15 cellular contexts compared by ENCODE assay signal in the genomic region with DNA sequence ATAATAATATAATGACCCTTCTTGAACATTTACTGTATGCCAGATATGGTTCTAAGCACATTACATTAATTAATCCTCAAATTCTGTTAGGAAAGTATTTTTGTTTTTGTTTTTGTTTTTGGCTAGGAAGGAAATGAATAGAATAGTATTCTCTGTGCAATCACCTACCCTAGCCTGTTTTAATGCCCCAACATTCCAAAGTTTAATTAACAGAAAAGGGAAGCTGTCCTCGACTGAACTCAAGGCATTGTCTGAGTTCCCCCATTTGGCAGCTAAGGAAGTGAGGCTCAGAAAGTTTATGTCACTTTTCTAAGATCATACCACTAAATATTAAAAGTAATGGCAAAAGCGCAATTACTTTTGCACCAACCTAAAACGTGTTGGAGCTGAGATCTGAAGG. TPM values are rescaled to one million over a fixed set of nuclear protein-coding genes. Genes with fewer than 3 reads are reported as not detected.
A peak's percentile ranks its signal among the peaks of the same experiment; 100 is the strongest.
DNase-seq lines count a peak whose midpoint lies in the region; ATAC-seq and TF ChIP-seq lines count a peak whose summit lies in the region.
"Had no signal": no experiment of that assay in that cellular context is flagged by ENCODE, and none has a peak within 500 bp of the region (broad histone marks: within the 10 kb centered on the region; RNA-seq: fewer than 3 reads in every experiment).

No MANE protein-coding gene starts in this region.

- no peaks in the 10 kb centered on the region for H3K4me1 Mint-ChIP-seq in natural killer cell

- no TSS peak for BruUV-seq in OCI-LY7 (replicated peaks; lab: Mats Ljungman, UMichigan)

- peak in 1 of 4 donors; percentile 20 for ATAC-seq in heart left ventricle
- no peak for ATAC-seq in natural killer cell

- in situ Hi-C loops in transverse colon (cut with MboI; ENCODE audit: low pct_ligation_motif_present in 1 of 4, low pct_unique_long_range_greater_than_20kb in 1 of 4, low sequenced_read_pairs in 3 of 4), result no loop called here

- DNase-seq in heart left ventricle (no peak), right atrium auricular region (ENCODE audit: low spot score) (no peak), Kasumi-1 (lab: John Stamatoyannopoulos, UW) (peak; percentile 14 to 19), transverse colon (no peak), natural killer cell (no peak), OCI-LY7 (ENCODE audit: low spot score) (no peak), NCI-H2196 treated with DMSO at 0.1 percent for 48 hours (lab: John Stamatoyannopoulos, UW; ENCODE audit: unreplicated experiment) (no peak)
- DNase-seq: NCI-H146, NCI-H2081 treated with DMSO at 0.1 percent for 48 hours, NCI-H2227 treated with DMSO at 0.1 percent for 48 hours, NCI-H526 had no signal

- no peaks in the 10 kb centered on the region for H4K20me1 ChIP-seq in OCI-LY7 (ENCODE audit: insufficient read depth, low read length)

- 38 to 64% (median 53%) methylated on average over 3 of the region's 3 CpGs for WGBS in heart left ventricle, 4 donors
- WGBS in mesodermal cell (ENCODE audit: insufficient coverage in 2 of 2), 2 experiments, result no CpG with 5 or more reads among the region's 3 CpGs
- WGBS in transverse colon (ENCODE audit: low coverage in 1 of 2), 2 donors, result 46 to 58% methylated on average over 3 of the region's 3 CpGs

- H3K4me1 ChIP-seq in heart left ventricle (peaks cover 0 to 38% (median 28%) of the 10 kb centered on the region in 12 donors), right atrium auricular region (peaks cover 0 to 31% of the 10 kb centered on the region in 2 donors), mesodermal cell (ENCODE audit: control insufficient read depth, insufficient read depth, low read length, poor library complexity, severe bottlenecking) (peaks cover 53% of the 10 kb centered on the region), transverse colon (peaks cover 0 to 16% (median 5%) of the 10 kb centered on the region in 4 donors), OCI-LY7 (ENCODE audit: insufficient read depth, low read length, poor library complexity, severe bottlenecking) (no peaks in the 10 kb centered on the region)
- H3K4me1 ChIP-seq: Caco-2 had no signal

- H3K9me3 ChIP-seq in heart left ventricle (no peaks in the 10 kb centered on the region), right atrium auricular region (no peaks in the 10 kb centered on the region), mesodermal cell (ENCODE audit: control insufficient read depth, low read length) (no peaks in the 10 kb centered on the region), transverse colon (no peaks in the 10 kb centered on the region), OCI-LY7 (ENCODE audit: low read length) (no peaks in the 10 kb centered on the region)
- H3K9me3 ChIP-seq: Caco-2 had no signal

- no peaks in the 10 kb centered on the region for H3K9me2 ChIP-seq in OCI-LY7 (ENCODE audit: insufficient read depth, low read length)

- no peak overlapping the region for H3K4me3 ChIP-seq in heart left ventricle
- no peak overlapping the region for H3K4me3 ChIP-seq in right atrium auricular region
- no peak overlapping the region for H3K4me3 ChIP-seq in mesodermal cell (ENCODE audit: extremely low read depth, insufficient read depth, low read length, poor library complexity, severe bottlenecking)
- no peak overlapping the region for H3K4me3 ChIP-seq in transverse colon
- H3K4me3 ChIP-seq in OCI-LY7 (ENCODE audit: low read depth, low read length, poor library complexity, severe bottlenecking), result no peak overlapping the region

- no peak for TF ChIP-seq EP300 in transverse colon (IDR thresholded peaks at IDR 0.05; ENCODE audit: low read depth)

- H2AFZ ChIP-seq in OCI-LY7 (ENCODE audit: low read length), result no peak overlapping the region

- no peak overlapping the region for H3K27ac Mint-ChIP-seq in natural killer cell

- intact Hi-C loops in heart left ventricle (cut with DNase I) (no loop called here), transverse colon (cut with DNase I; ENCODE audit: low total_unique reads) (no loop called here), natural killer cell (cut with micrococcal nuclease) (no loop called here), OCI-LY7 (cut with micrococcal nuclease; ENCODE audit: unreplicated experiment) (no loop called here)

- no peaks in the 10 kb centered on the region for H3K27me3 ChIP-seq in heart left ventricle
- no peaks in the 10 kb centered on the region for H3K27me3 ChIP-seq in right atrium auricular region
- H3K27me3 ChIP-seq in transverse colon, result no peaks in the 10 kb centered on the region

- H3K36me3 Mint-ChIP-seq in natural killer cell, result no peaks in the 10 kb centered on the region

- POLR2A ChIA-PET in OCI-LY7 (lab: Charles Lee), result no interaction called here

- H3K9me3 Mint-ChIP-seq in natural killer cell, result no peaks in the 10 kb centered on the region

- no peak overlapping the region for H3K4me2 ChIP-seq in OCI-LY7 (ENCODE audit: low read length)

- H3K27me3 Mint-ChIP-seq in natural killer cell (ENCODE audit: low read depth in 2 of 2), result peaks cover 7 to 40% of the 10 kb centered on the region in 2 donors

- TF ChIP-seq CTCF in heart left ventricle (IDR thresholded peaks at IDR 0.05), result no peak
- TF ChIP-seq CTCF in right atrium auricular region (IDR thresholded peaks at IDR 0.05), result no peak
- TF ChIP-seq CTCF in transverse colon (IDR thresholded peaks at IDR 0.05), result no peak
- TF ChIP-seq CTCF in natural killer cell (IDR thresholded peaks at IDR 0.05), result no peak
- no peak for TF ChIP-seq CTCF in OCI-LY7 (conservative IDR thresholded peaks at IDR 0.05; ENCODE audit: low read length)

- H3K36me3 ChIP-seq in heart left ventricle (no peaks in the 10 kb centered on the region), right atrium auricular region (no peaks in the 10 kb centered on the region), mesodermal cell (ENCODE audit: control insufficient read depth, insufficient read depth, low read length) (no peaks in the 10 kb centered on the region), transverse colon (no peaks in the 10 kb centered on the region), OCI-LY7 (ENCODE audit: insufficient read depth, low read length) (no peaks in the 10 kb centered on the region)

- no peak overlapping the region for H3K4me3 Mint-ChIP-seq in natural killer cell

- CTCF ChIA-PET in OCI-LY7 (lab: Charles Lee; ENCODE audit: unreplicated experiment), result no interaction called here

- no peak for TF ChIP-seq POLR2A in heart left ventricle (IDR thresholded peaks at IDR 0.05)
- TF ChIP-seq POLR2A in transverse colon (IDR thresholded peaks at IDR 0.05), result no peak

- H3K27ac ChIP-seq in heart left ventricle, result peak overlapping the region in 11 of 12 donors; percentile 3 to 64 (median 40)
- no peak overlapping the region for H3K27ac ChIP-seq in right atrium auricular region
- H3K27ac ChIP-seq in mesodermal cell (ENCODE audit: low read depth, low read length, severe bottlenecking), result peak overlapping the region; percentile 96
- peak overlapping the region in 3 of 4 donors; percentile 54 to 62 (median 62) for H3K27ac ChIP-seq in transverse colon
- no peak overlapping the region for H3K27ac ChIP-seq in OCI-LY7 (ENCODE audit: low read depth, low read length, poor library complexity, severe bottlenecking)
- H3K27ac ChIP-seq: C4-2B, RWPE1 had no signal

- no peaks in the 10 kb centered on the region for H3K79me2 ChIP-seq in OCI-LY7 (ENCODE audit: insufficient read depth, low read depth, low read length)

RNA-seq across cellular contexts. Expression of gene FGF1, which starts 59.8 kb away (rescaled TPM):
- total RNA-seq in heart left ventricle (10 to 100 TPM; 41.2 to 74.7 (median 50.5) TPM), right atrium auricular region (10 to 100 TPM; 35.3 to 47.9 TPM), transverse colon (under 1 TPM in 2 of 4 donors, not detected in 2; 0.32 to 0.41 TPM), natural killer cell (not detected), OCI-LY7 (2022) (not detected in 2 replicates)
- 10 to 100 TPM in 1 of 2 donors, 1 to 10 TPM in 1; 8.7 to 22.4 TPM for polyA plus RNA-seq in heart left ventricle
- 11.1 TPM for polyA plus RNA-seq in mesodermal cell (2013, experiment 1 of 2)
- 6.6 TPM for polyA plus RNA-seq in mesodermal cell (2013, experiment 2 of 2)
- not detected in 2 replicates for total RNA-seq in OCI-LY7 (2014; rRNA removed; shearing (Covaris generic))
- total RNA-seq: Caco-2 had no signal

Comparison
In these comparisons a context has a peak if more than half of its experiments do, and no peak if none do; other contexts are left out.
1. H3K27ac ChIP-seq: peak in heart left ventricle (11 of 12), mesodermal cell (single experiment) and transverse colon (3 of 4); none in right atrium auricular region (0 of 2) and OCI-LY7 (single experiment).
2. DNase-seq: peak in Kasumi-1 (2 of 2); none in heart left ventricle (0 of 5), right atrium auricular region (single experiment), transverse colon (single experiment), natural killer cell (single experiment), OCI-LY7 (single experiment) and NCI-H2196 treated with DMSO at 0.1 percent for 48 hours (single experiment).
3. RNA of gene FGF1, which starts 59.8 kb away (total RNA-seq): 41.2 to 74.7 TPM in heart left ventricle and 35.3 to 47.9 TPM in right atrium auricular region; 0.32 to 0.41 TPM in transverse colon, not detected in natural killer cell and not detected in OCI-LY7; every median in the first group is over 10 times any median in the second.